ENCODE assay signal across 8 cellular contexts in genomic region chr13:95676775-95677563, GRCh38. TPM values are rescaled to one million over a fixed set of nuclear protein-coding genes. Genes with fewer than 3 reads are reported as not detected.
DNase-seq lines count a peak whose midpoint lies in the region; ATAC-seq lines count a peak whose summit lies in the region.

DNAJC3 (plus strand) TSS chr13:95677139; CDS start chr13:95677256, 117 bp downstream.

- H3K27me3 ChIP-seq in H7 (ENCODE audit: control insufficient read depth, insufficient read depth, low read length): no peaks in the 10 kb centered on the region

- H3K9me3 Mint-ChIP-seq in natural killer cell treated with Interleukin-12 subunit alpha and Interleukin-12 subunit beta and Interleukin-15 and Interleukin-18, amount 100 ng/mL, for 72 hours: no peaks in the 10 kb centered on the region

- peaks cover 6% of the 10 kb centered on the region for H3K36me3 Mint-ChIP-seq in natural killer cell treated with Interleukin-12 subunit alpha and Interleukin-12 subunit beta and Interleukin-15 and Interleukin-18, amount 100 ng/mL, for 72 hours

- H3K27ac Mint-ChIP-seq in natural killer cell treated with Interleukin-12 subunit alpha and Interleukin-12 subunit beta and Interleukin-15 and Interleukin-18, amount 100 ng/mL, for 72 hours: peak within 1 kb of the TSS; percentile 94 to 97

- H3K27me3 Mint-ChIP-seq in natural killer cell treated with Interleukin-12 subunit alpha and Interleukin-12 subunit beta and Interleukin-15 and Interleukin-18, amount 100 ng/mL, for 72 hours: no peaks in the 10 kb centered on the region

- peak within 1 kb of the TSS; percentile 100 for H3K4me3 Mint-ChIP-seq in natural killer cell treated with Interleukin-12 subunit alpha and Interleukin-12 subunit beta and Interleukin-15 and Interleukin-18, amount 100 ng/mL, for 72 hours

- peak; percentile 98 to 99 for ATAC-seq in natural killer cell treated with Interleukin-12 subunit alpha and Interleukin-12 subunit beta and Interleukin-15 and Interleukin-18, amount 100 ng/mL, for 72 hours
- ATAC-seq in stimulated activated naive CD8-positive, alpha-beta T cell treated with anti-CD3 and anti-CD28 coated beads, Interleukin-15, Interleukin-2, amounts not matched to agents 100 U/mL and 50 U/mL, for 24 hours: peak; percentile 98

- no peaks in the 10 kb centered on the region for H3K36me3 ChIP-seq in H7 (replicated peaks; ENCODE audit: control insufficient read depth, insufficient read depth, low read length)

- H3K4me3 ChIP-seq in H7 (ENCODE audit: insufficient read depth, low read depth, low read length): peak within 1 kb of the TSS; percentile 77

- H3K4me1 Mint-ChIP-seq in natural killer cell treated with Interleukin-12 subunit alpha and Interleukin-12 subunit beta and Interleukin-15 and Interleukin-18, amount 100 ng/mL, for 72 hours (ENCODE audit: low read depth in 2 of 2): peaks cover 39 to 64% of the 10 kb centered on the region in 2 donors

- peak; percentile 99 for DNase-seq in ELF-1 (ENCODE audit: low read depth, low spot score)
- DNase-seq in H7: peak; percentile 98
- DNase-seq in M059J (ENCODE audit: low read depth): peak; percentile 95
- peak; percentile 99 for DNase-seq in SHP77 (lab: John Stamatoyannopoulos, UW)
- DNase-seq in activated effector memory CD4-positive, alpha-beta T cell treated with Interleukin-2 at 50 U/mL for 16 hours: peak; percentile 98
- peak; percentile 95 for DNase-seq in fibroblast of peridontal ligament (ENCODE audit: extremely low read depth)
- DNase-seq in natural killer cell treated with Interleukin-12 subunit alpha and Interleukin-12 subunit beta and Interleukin-15 and Interleukin-18, amount 100 ng/mL, for 72 hours (ENCODE audit: low spot score): peak; percentile 100
- peak; percentile 97 for DNase-seq in stimulated activated naive CD8-positive, alpha-beta T cell treated with anti-CD3 and anti-CD28 coated beads, Interleukin-15, Interleukin-2, amounts not matched to agents 100 U/mL and 50 U/mL, for 24 hours

RNA-seq across cellular contexts. Expression of gene DNAJC3, which starts in this region (rescaled TPM):
- total RNA-seq in H7 (2014; rRNA removed; shearing (Covaris generic)): 14.0 and 18.7 TPM in 2 replicates
- total RNA-seq in M059J (2014; rRNA removed; shearing (Covaris generic)): 25.2 and 33.3 TPM in 2 replicates
- 10 to 100 TPM; 35.0 to 55.3 TPM for total RNA-seq in natural killer cell treated with Interleukin-12 subunit alpha and Interleukin-12 subunit beta and Interleukin-15 and Interleukin-18, amount 100 ng/mL, for 72 hours

Comparison
In these comparisons a context has a peak if more than half of its experiments do, and no peak if none do; other contexts are left out.
1. Peak in every context shown above with its lines: DNase-seq, ATAC-seq and H3K4me3 ChIP-seq.